In the genomic region with DNA sequence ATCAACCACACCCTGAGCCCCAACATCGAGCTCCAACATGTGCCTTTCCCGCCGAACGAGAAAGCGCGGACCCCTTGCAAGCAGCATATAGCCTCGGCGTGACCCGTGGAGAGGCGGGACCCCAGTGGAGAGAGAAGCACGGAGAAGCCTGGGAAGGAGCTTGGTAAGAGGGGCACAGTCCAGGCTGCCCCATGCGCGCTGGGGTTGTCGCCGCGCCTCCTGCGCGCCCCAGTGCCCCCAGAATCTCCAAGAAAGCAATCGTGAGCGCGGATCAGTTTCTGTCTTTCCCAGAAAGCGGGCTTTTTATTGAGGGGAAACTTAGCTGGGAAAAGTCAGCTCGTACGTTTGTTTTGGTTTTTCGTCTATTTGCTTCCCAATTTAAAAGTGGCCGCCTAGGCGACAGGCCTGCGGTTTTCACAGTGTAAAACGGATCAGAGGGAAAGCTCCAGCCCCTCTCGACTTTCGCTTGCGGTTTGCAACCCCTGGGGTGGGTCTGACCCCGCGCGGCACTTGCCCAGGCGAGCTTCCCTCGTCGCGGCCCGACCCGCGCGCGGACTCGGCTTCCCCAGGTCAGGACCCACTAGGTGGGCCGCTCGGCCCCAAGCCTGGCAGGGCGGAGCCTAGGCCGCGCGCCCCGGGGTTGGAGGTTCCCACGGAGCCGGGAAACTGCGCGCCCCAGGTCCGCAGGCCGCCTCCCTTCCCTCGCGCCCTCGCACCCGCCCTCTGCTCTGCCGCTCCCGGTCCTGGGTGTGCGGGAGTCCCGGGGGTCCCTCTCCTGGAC, we compare ENCODE assay signal across 1 cellular context.
TF ChIP-seq lines count a peak whose summit lies in the region.

No MANE protein-coding gene starts in this region.

TF ChIP-seq in HepG2, 621 proteins besides CTCF, POLR2A, EP300 and RAD21 (continued from another document and continues in another):
- TF ChIP-seq DMTF1 (CRISPR knock-in tag; IDR thresholded peaks at IDR 0.05) (no peak), ZNF138 (CRISPR knock-in tag; IDR thresholded peaks at IDR 0.05; ENCODE audit: low read depth) (no peak), FOXA3 (CRISPR knock-in tag; IDR thresholded peaks at IDR 0.05) (peak; percentile 5; the same call in 1 of the 2 replicates), HNRNPH1 (optimal IDR thresholded peaks at IDR 0.05; ENCODE audit: low read depth, low read length) (no peak), ZNF570 (CRISPR knock-in tag; IDR thresholded peaks at IDR 0.05; ENCODE audit: borderline replicate concordance) (no peak), IRF1 (CRISPR knock-in tag; IDR thresholded peaks at IDR 0.05; ENCODE audit: low read depth) (no peak), ZC3H13 (CRISPR knock-in tag; IDR thresholded peaks at IDR 0.05) (peak; percentile 95), HMG20A (CRISPR knock-in tag; IDR thresholded peaks at IDR 0.05; ENCODE audit: borderline replicate concordance) (no peak), FOXM1 (CRISPR knock-in tag; IDR thresholded peaks at IDR 0.05) (no peak), MAFG (CRISPR knock-in tag; IDR thresholded peaks at IDR 0.05) (no peak), ZC3H4 (CRISPR knock-in tag; IDR thresholded peaks at IDR 0.05; ENCODE audit: borderline replicate concordance) (no peak), ZNF136 (CRISPR knock-in tag; IDR thresholded peaks at IDR 0.05; ENCODE audit: low read depth) (no peak), LCORL (IDR thresholded peaks at IDR 0.05) (no peak), LCORL (CRISPR knock-in tag; IDR thresholded peaks at IDR 0.05) (peak; percentile 37; the same call in 1 of the 2 replicates), ZNF850 (CRISPR knock-in tag; conservative IDR thresholded peaks at IDR 0.05) (no peak), SIN3A (IDR thresholded peaks at IDR 0.05; ENCODE audit: borderline replicate concordance, low read depth, low read length) (0 out of 2 replicates have a peak, but pooled peaks have one; percentile 24), ATF4 (CRISPR knock-in tag; IDR thresholded peaks at IDR 0.05) (no peak), IKZF1 (IDR thresholded peaks at IDR 0.05) (no peak), E2F2 (CRISPR knock-in tag; IDR thresholded peaks at IDR 0.05; ENCODE audit: borderline replicate concordance) (0 out of 2 replicates have a peak, but pooled peaks have one; percentile 72), SMARCC2 (IDR thresholded peaks at IDR 0.05) (no peak), ZNF646 (CRISPR knock-in tag; IDR thresholded peaks at IDR 0.05) (no peak), ZNF274 (CRISPR knock-in tag; IDR thresholded peaks at IDR 0.05) (no peak), REXO4 (CRISPR knock-in tag; IDR thresholded peaks at IDR 0.05; ENCODE audit: borderline replicate concordance) (no peak), ZNF224 (CRISPR knock-in tag; IDR thresholded peaks at IDR 0.05) (no peak), ZNF792 (CRISPR knock-in tag; IDR thresholded peaks at IDR 0.05) (no peak), ZNF616 (CRISPR knock-in tag; IDR thresholded peaks at IDR 0.05; ENCODE audit: low read depth) (peak; percentile 79; the same call in 1 of the 2 replicates), RFXAP (CRISPR knock-in tag; IDR thresholded peaks at IDR 0.05; ENCODE audit: borderline replicate concordance) (no peak), ZNF761 (CRISPR knock-in tag; conservative IDR thresholded peaks at IDR 0.05) (no peak)
- TF ChIP-seq, protein P1, sequence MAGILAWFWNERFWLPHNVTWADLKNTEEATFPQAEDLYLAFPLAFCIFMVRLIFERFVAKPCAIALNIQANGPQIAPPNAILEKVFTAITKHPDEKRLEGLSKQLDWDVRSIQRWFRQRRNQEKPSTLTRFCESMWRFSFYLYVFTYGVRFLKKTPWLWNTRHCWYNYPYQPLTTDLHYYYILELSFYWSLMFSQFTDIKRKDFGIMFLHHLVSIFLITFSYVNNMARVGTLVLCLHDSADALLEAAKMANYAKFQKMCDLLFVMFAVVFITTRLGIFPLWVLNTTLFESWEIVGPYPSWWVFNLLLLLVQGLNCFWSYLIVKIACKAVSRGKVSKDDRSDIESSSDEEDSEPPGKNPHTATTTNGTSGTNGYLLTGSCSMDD (CRISPR knock-in tag; IDR thresholded peaks at IDR 0.05), result 0 out of 2 replicates have a peak, but pooled peaks have one; percentile 24
- TF ChIP-seq, protein P2, sequence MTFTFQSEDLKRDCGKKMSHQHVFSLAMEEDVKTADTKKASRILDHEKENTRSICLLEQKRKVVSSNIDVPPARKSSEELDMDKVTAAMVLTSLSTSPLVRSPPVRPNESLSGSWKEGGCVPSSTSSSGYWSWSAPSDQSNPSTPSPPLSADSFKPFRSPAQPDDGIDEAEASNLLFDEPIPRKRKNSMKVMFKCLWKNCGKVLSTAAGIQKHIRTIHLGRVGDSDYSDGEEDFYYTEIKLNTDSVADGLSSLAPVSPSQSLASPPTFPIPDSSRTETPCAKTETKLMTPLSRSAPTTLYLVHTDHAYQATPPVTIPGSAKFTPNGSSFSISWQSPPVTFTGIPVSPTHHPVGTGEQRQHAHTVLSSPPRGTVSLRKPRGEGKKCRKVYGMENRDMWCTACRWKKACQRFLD (CRISPR knock-in tag; IDR thresholded peaks at IDR 0.05; ENCODE audit: borderline replicate concordance), result no peak
- TF ChIP-seq, protein P3, sequence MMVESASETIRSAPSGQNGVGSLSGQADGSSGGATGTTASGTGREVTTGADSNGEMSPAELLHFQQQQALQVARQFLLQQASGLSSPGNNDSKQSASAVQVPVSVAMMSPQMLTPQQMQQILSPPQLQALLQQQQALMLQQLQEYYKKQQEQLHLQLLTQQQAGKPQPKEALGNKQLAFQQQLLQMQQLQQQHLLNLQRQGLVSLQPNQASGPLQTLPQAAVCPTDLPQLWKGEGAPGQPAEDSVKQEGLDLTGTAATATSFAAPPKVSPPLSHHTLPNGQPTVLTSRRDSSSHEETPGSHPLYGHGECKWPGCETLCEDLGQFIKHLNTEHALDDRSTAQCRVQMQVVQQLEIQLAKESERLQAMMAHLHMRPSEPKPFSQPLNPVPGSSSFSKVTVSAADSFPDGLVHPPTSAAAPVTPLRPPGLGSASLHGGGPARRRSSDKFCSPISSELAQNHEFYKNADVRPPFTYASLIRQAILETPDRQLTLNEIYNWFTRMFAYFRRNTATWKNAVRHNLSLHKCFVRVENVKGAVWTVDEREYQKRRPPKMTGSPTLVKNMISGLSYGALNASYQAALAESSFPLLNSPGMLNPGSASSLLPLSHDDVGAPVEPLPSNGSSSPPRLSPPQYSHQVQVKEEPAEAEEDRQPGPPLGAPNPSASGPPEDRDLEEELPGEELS (CRISPR knock-in tag; IDR thresholded peaks at IDR 0.05), result no peak; the same call in 1 of the 2 replicates
- TF ChIP-seq, protein P4, sequence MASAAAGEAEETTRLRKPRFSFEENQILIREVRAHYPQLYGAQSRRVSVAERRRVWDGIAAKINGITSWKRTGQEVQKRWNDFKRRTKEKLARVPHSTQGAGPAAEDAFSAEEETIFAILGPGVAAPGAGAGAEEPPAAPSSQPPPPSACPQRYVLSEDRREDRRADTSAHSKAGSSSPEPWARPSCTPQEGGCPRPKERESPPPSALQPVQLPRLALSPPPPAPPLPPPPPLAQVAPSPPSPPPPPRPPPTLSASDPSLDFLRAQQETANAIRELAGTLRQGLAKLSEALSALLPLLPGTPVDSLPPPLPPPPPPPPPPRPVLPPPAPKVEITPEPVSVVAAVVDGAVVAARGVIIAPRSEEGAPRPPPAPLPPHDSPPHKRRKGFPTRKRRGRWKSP (CRISPR knock-in tag; IDR thresholded peaks at IDR 0.05), result peak; percentile 82; the same call in 1 of the 2 replicates
- TF ChIP-seq, protein P5, sequence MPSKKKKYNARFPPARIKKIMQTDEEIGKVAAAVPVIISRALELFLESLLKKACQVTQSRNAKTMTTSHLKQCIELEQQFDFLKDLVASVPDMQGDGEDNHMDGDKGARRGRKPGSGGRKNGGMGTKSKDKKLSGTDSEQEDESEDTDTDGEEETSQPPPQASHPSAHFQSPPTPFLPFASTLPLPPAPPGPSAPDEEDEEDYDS (CRISPR knock-in tag; IDR thresholded peaks at IDR 0.05), result no peak
